8 cellular contexts compared by ENCODE assay signal in the genomic region with DNA sequence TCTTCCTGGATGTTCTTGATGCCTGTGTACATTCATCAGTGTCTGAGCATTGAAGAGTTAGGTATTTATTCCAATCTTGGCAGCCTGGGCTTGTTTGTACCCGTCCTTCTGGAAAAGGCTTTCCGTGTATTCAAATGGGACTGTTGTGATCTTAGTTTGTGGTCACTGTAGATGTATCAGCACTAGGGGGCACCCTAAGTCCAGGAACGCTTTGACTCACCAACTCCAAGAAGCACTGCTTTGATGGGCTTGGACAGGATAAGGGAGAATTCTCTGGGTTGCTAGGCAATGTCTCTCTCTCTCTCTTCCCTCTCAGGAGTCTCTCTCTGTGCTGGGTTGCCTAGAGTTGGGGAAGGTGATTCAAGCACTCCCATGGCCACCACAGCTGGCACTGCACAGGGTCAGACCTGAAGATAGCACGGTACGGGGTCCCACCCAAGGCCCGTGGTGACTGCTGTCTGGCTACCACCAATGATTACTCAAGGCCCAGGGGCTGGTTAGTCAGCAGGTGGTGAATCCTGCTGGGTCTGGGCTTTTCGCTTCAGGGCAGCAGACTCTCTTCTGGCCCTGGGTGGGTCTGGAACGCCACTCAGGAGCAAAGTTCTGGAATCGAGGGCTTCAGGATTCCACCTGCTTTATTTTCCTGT.
DNase-seq lines count a peak whose midpoint lies in the region; ATAC-seq and TF ChIP-seq lines count a peak whose summit lies in the region.

No MANE protein-coding gene starts in this region.

- TF ChIP-seq EP300 in ovary (IDR thresholded peaks at IDR 0.05), result no peak

- H3K36me3 ChIP-seq in HEK293 (ENCODE audit: control insufficient read depth in 2 of 2, insufficient read depth in 1 of 2, low read length in 2 of 2) (peaks cover 0 to 14% of the 10 kb centered on the region in 2 experiments; a peak in 1 of 3 replicates), ovary (no peaks in the 10 kb centered on the region)

- TF ChIP-seq CTCF in HEK293 (tag by site-specific recombination; IDR thresholded peaks at IDR 0.05), result peak; percentile 55
- TF ChIP-seq CTCF in ovary (IDR thresholded peaks at IDR 0.05), result no peak

- CTCF ChIA-PET in HEK293 (lab: Yijun Ruan, JAX), result interaction anchor here (0.7 to 4.4 kb wide), 11 partner anchors 8 to 670 kb away, joined by 3 to 23 read pairs (median 4); no protein-coding TSS in a partner anchor

- TF ChIP-seq POLR2A in ovary (IDR thresholded peaks at IDR 0.05), result no peak

- DNase-seq in DMS53 (lab: John Stamatoyannopoulos, UW), result peak; percentile 64
- DNase-seq in OCI-M2 (lab: John Stamatoyannopoulos, UW; ENCODE audit: unreplicated experiment), result peak; percentile 14
- peak; percentile 92 for DNase-seq in dermis blood vessel endothelial cell
- peak; percentile 76 to 89 for DNase-seq in lung microvascular endothelial cell (ENCODE audit: low read depth in 2 of 2)
- DNase-seq in ovary, result no peak

- H3K4me3 ChIP-seq in HEK293 (ENCODE audit: low read depth, low read length), result no peak overlapping the region
- H3K4me3 ChIP-seq in ovary, result no peak overlapping the region

- intact Hi-C loops in ovary (cut with DNase I), result no loop called here

- H3K27me3 ChIP-seq in ovary, result no peaks in the 10 kb centered on the region

- no peak for ATAC-seq in HG02884 (IDR thresholded peaks at IDR 0.05; ENCODE audit: unreplicated experiment)
- no peak for ATAC-seq in HG03139 (IDR thresholded peaks at IDR 0.05; ENCODE audit: unreplicated experiment)

- H3K9me3 ChIP-seq in HEK293 (ENCODE audit: control insufficient read depth, insufficient read depth, low read depth, low read length) (no peaks in the 10 kb centered on the region), ovary (no peaks in the 10 kb centered on the region)

- WGBS in ovary, 3 donors, result 91 to 93% (median 93%) methylated on average over 9 of the region's 9 CpGs

- POLR2A ChIA-PET in HEK293 (lab: Yijun Ruan, JAX), result no interaction called here

- H3K27ac ChIP-seq in HEK293 (ENCODE audit: extremely low read depth, low read depth, low read length), result no peak overlapping the region
- no peak overlapping the region for H3K27ac ChIP-seq in ovary

- H3K4me1 ChIP-seq in HEK293 (ENCODE audit: control insufficient read depth, insufficient read depth, low read length) (no peaks in the 10 kb centered on the region), ovary (ENCODE audit: insufficient read depth) (no peaks in the 10 kb centered on the region)

TF ChIP-seq in HEK293, 187 proteins besides CTCF, POLR2A, EP300 and RAD21:
- TF ChIP-seq ZNF654 (tag by site-specific recombination; IDR thresholded peaks at IDR 0.05; ENCODE audit: low read depth) (peak; percentile 50), TCF7L2 (IDR thresholded peaks at IDR 0.05; ENCODE audit: borderline replicate concordance, low read depth, low read length) (no peak)

Comparison
In these comparisons a context has a peak if more than half of its experiments do, and no peak if none do; other contexts are left out.
1. DNase-seq: peak in DMS53 (single experiment), OCI-M2 (single experiment), dermis blood vessel endothelial cell (single experiment) and lung microvascular endothelial cell (2 of 2); none in ovary (0 of 5).